ENCODE assay signal across 8 cellular contexts in genomic region chr18:11518788-11519685, GRCh38.
DNase-seq lines count a peak whose midpoint lies in the region; ATAC-seq and TF ChIP-seq lines count a peak whose summit lies in the region.

No MANE protein-coding gene starts in this region.

- CTCF ChIA-PET in Caco-2 (lab: Charles Lee): interaction anchor here (0.5 to 1.8 kb wide), 3 partner anchors 10 to 207 kb away, joined by 3 to 4 read pairs (median 3); no protein-coding TSS in a partner anchor
- CTCF ChIA-PET in activated naive CD4-positive, alpha-beta T cell treated with anti-CD3 and anti-CD28 coated beads, Interleukin-2, amount 10 ng/mL, durations not matched to agents 7 days and 5 days (lab: Charles Lee): interaction anchor here (0.5 to 2.1 kb wide), 13 partner anchors 9 to 669 kb away, joined by 3 to 7 read pairs (median 4); no protein-coding TSS in a partner anchor

- H3K9me3 Mint-ChIP-seq in Caco-2 (ENCODE audit: unreplicated experiment): peaks cover 13% of the 10 kb centered on the region
- H3K9me3 Mint-ChIP-seq in activated naive CD4-positive, alpha-beta T cell treated with anti-CD3 and anti-CD28 coated beads, Interleukin-2, amount 10 ng/mL, durations not matched to agents 7 days and 5 days: no peaks in the 10 kb centered on the region

- no peak overlapping the region for H3K4me3 ChIP-seq in Caco-2 (ENCODE audit: low read depth, low read length)
- peak overlapping the region; percentile 42 for H3K4me3 ChIP-seq in iPS-15b (ENCODE audit: low read depth, low read length)

- intact Hi-C loops in Caco-2 (cut with micrococcal nuclease; ENCODE audit: unreplicated experiment): loop anchor here (2.0 to 10.0 kb wide), 2 partner anchors 54 to 114 kb away; no protein-coding TSS in a partner anchor

- ATAC-seq in GM19023 (IDR thresholded peaks at IDR 0.05; ENCODE audit: unreplicated experiment) (peak; percentile 84), HG03159 (IDR thresholded peaks at IDR 0.05; ENCODE audit: unreplicated experiment) (peak; percentile 95)

- H3K4me3 Mint-ChIP-seq in Caco-2 (ENCODE audit: unreplicated experiment): no peak overlapping the region
- no peak overlapping the region for H3K4me3 Mint-ChIP-seq in activated naive CD4-positive, alpha-beta T cell treated with anti-CD3 and anti-CD28 coated beads, Interleukin-2, amount 10 ng/mL, durations not matched to agents 7 days and 5 days

- no peaks in the 10 kb centered on the region for H3K4me1 ChIP-seq in Caco-2
- H3K4me1 ChIP-seq in iPS-15b (ENCODE audit: control insufficient read depth, insufficient read depth, low read length): no peaks in the 10 kb centered on the region

- no peak overlapping the region for H3K27ac Mint-ChIP-seq in Caco-2 (ENCODE audit: unreplicated experiment)
- H3K27ac Mint-ChIP-seq in activated naive CD4-positive, alpha-beta T cell treated with anti-CD3 and anti-CD28 coated beads, Interleukin-2, amount 10 ng/mL, durations not matched to agents 7 days and 5 days: no peak overlapping the region

- H3K4me1 Mint-ChIP-seq in Caco-2 (ENCODE audit: low read depth, unreplicated experiment): no peaks in the 10 kb centered on the region
- no peaks in the 10 kb centered on the region for H3K4me1 Mint-ChIP-seq in activated naive CD4-positive, alpha-beta T cell treated with anti-CD3 and anti-CD28 coated beads, Interleukin-2, amount 10 ng/mL, durations not matched to agents 7 days and 5 days

- peak; percentile 69 to 73 for TF ChIP-seq CTCF in Caco-2 (IDR thresholded peaks at IDR 0.05; ENCODE audit: insufficient read depth in 1 of 2, low read depth in 1 of 2, low read length in 1 of 2, severe bottlenecking in 1 of 2, unreplicated experiment in 1 of 2)

- BruUV-seq in Caco-2 (replicated peaks; lab: Mats Ljungman, UMichigan): no TSS peak

- no peaks in the 10 kb centered on the region for H3K9me3 ChIP-seq in Caco-2
- no peaks in the 10 kb centered on the region for H3K9me3 ChIP-seq in iPS-15b (ENCODE audit: control insufficient read depth, insufficient read depth, low read length)

- H3K36me3 ChIP-seq in Caco-2 (ENCODE audit: control insufficient read depth, insufficient read depth, low read length) (no peaks in the 10 kb centered on the region), iPS-15b (ENCODE audit: control insufficient read depth, insufficient read depth, low read length) (no peaks in the 10 kb centered on the region)

- DNase-seq in Caco-2: peak; percentile 67
- peak; percentile 6 for DNase-seq in NCI-H774 (lab: John Stamatoyannopoulos, UW)
- peak; percentile 67 for DNase-seq in activated naive CD4-positive, alpha-beta T cell treated with anti-CD3 and anti-CD28 coated beads, Interleukin-2, amount 10 ng/mL, durations not matched to agents 7 days and 5 days
- DNase-seq in stimulated activated CD8-positive, alpha-beta memory T cell treated with anti-CD3 and anti-CD28 coated beads, Interleukin-4, amount 100 ng/mL, for 24 hours (ENCODE audit: low read depth): peak; percentile 15
- DNase-seq in DMS114 treated with DMSO at 0.1 percent for 48 hours (lab: John Stamatoyannopoulos, UW; ENCODE audit: unreplicated experiment): no peak

- no peak overlapping the region for H3K9ac ChIP-seq in iPS-15b (ENCODE audit: low read depth, low read length)

- H3K27me3 Mint-ChIP-seq in Caco-2 (ENCODE audit: insufficient read depth, unreplicated experiment): no peaks in the 10 kb centered on the region
- no peaks in the 10 kb centered on the region for H3K27me3 Mint-ChIP-seq in activated naive CD4-positive, alpha-beta T cell treated with anti-CD3 and anti-CD28 coated beads, Interleukin-2, amount 10 ng/mL, durations not matched to agents 7 days and 5 days

- no peaks in the 10 kb centered on the region for H3K36me3 Mint-ChIP-seq in Caco-2 (ENCODE audit: insufficient read depth, unreplicated experiment)
- H3K36me3 Mint-ChIP-seq in activated naive CD4-positive, alpha-beta T cell treated with anti-CD3 and anti-CD28 coated beads, Interleukin-2, amount 10 ng/mL, durations not matched to agents 7 days and 5 days: no peaks in the 10 kb centered on the region

- H3K27me3 ChIP-seq in Caco-2 (replicated peaks; ENCODE audit: control insufficient read depth, insufficient read depth, low read length) (no peaks in the 10 kb centered on the region), iPS-15b (ENCODE audit: control insufficient read depth, insufficient read depth, low read length) (peaks cover 6% of the 10 kb centered on the region)

- POLR2A ChIA-PET in Caco-2 (lab: Charles Lee): no interaction called here
